33 cellular contexts compared by ENCODE assay signal in genomic region chr6:166119116-166119911, GRCh38. TPM values are rescaled to one million over a fixed set of nuclear protein-coding genes. Genes with fewer than 3 reads are reported as not detected.
"Had no signal": no experiment of that assay in that cellular context is flagged by ENCODE, and none has a peak within 500 bp of the region (broad histone marks: within the 10 kb centered on the region; RNA-seq: fewer than 3 reads in every experiment).

No MANE protein-coding gene starts in this region.

- DNase-seq: activated CD4-positive, alpha-beta T cell treated with anti-CD3 and anti-CD28 coated beads, Interleukin-2, amount 50 U/mL, for 1 hour; activated CD8-positive, alpha-beta T cell treated with anti-CD3 and anti-CD28 coated beads for 36 hours; activated gamma-delta T cell treated with Interleukin-2 at 50 U/mL for 16 hours; activated naive CD8-positive, alpha-beta T cell treated with anti-CD3 and anti-CD28 coated beads, Interleukin-2, amount 50 U/mL, for 24 hours; activated T-cell treated with anti-CD3 and anti-CD28 coated beads, Interleukin-2, amount 50 U/mL, for 4 hours; central memory CD4-positive, alpha-beta T cell; foreskin fibroblast; head of caudate nucleus; hypothalamus; immature natural killer cell; kidney; left lung; naive thymus-derived CD4-positive, alpha-beta T cell; ovary; stimulated activated CD4-positive, alpha-beta T cell treated with anti-CD3 and anti-CD28 coated beads, Interleukin-1b, Interleukin-23, amount 100 ng/mL, for 48 hours; stimulated activated naive CD4-positive, alpha-beta T cell; T-helper 2 cell had no signal

- H3K4me2 ChIP-seq: smooth muscle cell had no signal

- H3K27ac Mint-ChIP-seq: activated CD8-positive, alpha-beta T cell treated with anti-CD3 and anti-CD28 coated beads for 36 hours; activated naive CD4-positive, alpha-beta T cell treated with anti-CD3 and anti-CD28 coated beads, Interleukin-2, amount 50 U/mL, for 24 hours; activated naive CD8-positive, alpha-beta T cell treated with anti-CD3 and anti-CD28 coated beads, Interleukin-2, amount 50 U/mL, for 24 hours; activated T-helper 17 cell treated with anti-CD3 and anti-CD28 coated beads, Interleukin-2, amount 50 U/mL, for 72 hours; immature natural killer cell; naive thymus-derived CD4-positive, alpha-beta T cell; progenitor cell of endocrine pancreas; WTC11 had no signal

- H3K9me3 Mint-ChIP-seq: activated CD8-positive, alpha-beta T cell treated with anti-CD3 and anti-CD28 coated beads for 36 hours; activated naive CD4-positive, alpha-beta T cell treated with anti-CD3 and anti-CD28 coated beads, Interleukin-2, amount 50 U/mL, for 24 hours; activated T-helper 17 cell treated with anti-CD3 and anti-CD28 coated beads, Interleukin-2, amount 50 U/mL, for 72 hours had no signal

- H3K9me3 ChIP-seq: ovary had no signal

- H3K27me3 ChIP-seq: breast epithelium, left lung, ovary, suprapubic skin, tibial nerve had no signal

- H3K4me3 ChIP-seq: breast epithelium, left lung, lung, ovary, smooth muscle cell, suprapubic skin, tibial nerve had no signal

- H3K4me1 Mint-ChIP-seq: activated naive CD4-positive, alpha-beta T cell treated with anti-CD3 and anti-CD28 coated beads, Interleukin-2, amount 50 U/mL, for 24 hours; activated naive CD8-positive, alpha-beta T cell treated with anti-CD3 and anti-CD28 coated beads, Interleukin-2, amount 50 U/mL, for 24 hours; activated T-helper 17 cell treated with anti-CD3 and anti-CD28 coated beads, Interleukin-2, amount 50 U/mL, for 72 hours; immature natural killer cell; naive thymus-derived CD4-positive, alpha-beta T cell; WTC11 had no signal

- H3K27me3 Mint-ChIP-seq: activated CD8-positive, alpha-beta T cell treated with anti-CD3 and anti-CD28 coated beads for 36 hours; activated naive CD4-positive, alpha-beta T cell treated with anti-CD3 and anti-CD28 coated beads, Interleukin-2, amount 50 U/mL, for 24 hours had no signal

- H3K27ac ChIP-seq: breast epithelium, left lung, ovary, suprapubic skin, tibial nerve had no signal

- ATAC-seq: activated CD8-positive, alpha-beta T cell treated with anti-CD3 and anti-CD28 coated beads for 36 hours; activated naive CD8-positive, alpha-beta T cell treated with anti-CD3 and anti-CD28 coated beads, Interleukin-2, amount 50 U/mL, for 24 hours; activated T-cell treated with anti-CD3 and anti-CD28 coated beads, Interleukin-2, amount 50 U/mL, for 4 hours; activated T-helper 17 cell treated with anti-CD3 and anti-CD28 coated beads, Interleukin-2, amount 50 U/mL, for 72 hours; left lung; naive thymus-derived CD4-positive, alpha-beta T cell; sciatic nerve; WTC11 had no signal

- H3K36me3 Mint-ChIP-seq: activated naive CD4-positive, alpha-beta T cell treated with anti-CD3 and anti-CD28 coated beads, Interleukin-2, amount 50 U/mL, for 24 hours; naive thymus-derived CD4-positive, alpha-beta T cell; WTC11 had no signal

- H3K4me1 ChIP-seq: breast epithelium, left lung, suprapubic skin, tibial nerve had no signal

- H3K36me3 ChIP-seq: breast epithelium, left lung, ovary, suprapubic skin, tibial nerve had no signal

- H3K4me3 Mint-ChIP-seq: activated CD8-positive, alpha-beta T cell treated with anti-CD3 and anti-CD28 coated beads for 36 hours; activated naive CD4-positive, alpha-beta T cell treated with anti-CD3 and anti-CD28 coated beads, Interleukin-2, amount 50 U/mL, for 24 hours; activated naive CD8-positive, alpha-beta T cell treated with anti-CD3 and anti-CD28 coated beads, Interleukin-2, amount 50 U/mL, for 24 hours; activated T-cell treated with anti-CD3 and anti-CD28 coated beads, Interleukin-2, amount 50 U/mL, for 4 hours; activated T-helper 17 cell treated with anti-CD3 and anti-CD28 coated beads, Interleukin-2, amount 50 U/mL, for 72 hours; immature natural killer cell; naive thymus-derived CD4-positive, alpha-beta T cell; WTC11 had no signal

RNA-seq across cellular contexts. Expression of gene TBXT, which starts 48.3 kb away (rescaled TPM):
- total RNA-seq: activated CD8-positive, alpha-beta T cell treated with anti-CD3 and anti-CD28 coated beads for 36 hours; activated T-cell treated with anti-CD3 and anti-CD28 coated beads, Interleukin-2, amount 50 U/mL, for 4 hours; activated T-helper 17 cell treated with anti-CD3 and anti-CD28 coated beads, Interleukin-2, amount 50 U/mL, for 72 hours; breast epithelium; endothelial cell of umbilical vein; kidney; left lung; lung; mesenteric fat pad; naive thymus-derived CD4-positive, alpha-beta T cell; ovary; progenitor cell of endocrine pancreas; renal cortical epithelial cell; sciatic nerve; smooth muscle cell; suprapubic skin; tibial nerve; urinary bladder had no signal
- polyA plus RNA-seq: endothelial cell of umbilical vein; esophagus; lung; naive thymus-derived CD4-positive, alpha-beta T cell; neural cell; ovary; smooth muscle cell; urinary bladder had no signal
